In the genomic region with DNA sequence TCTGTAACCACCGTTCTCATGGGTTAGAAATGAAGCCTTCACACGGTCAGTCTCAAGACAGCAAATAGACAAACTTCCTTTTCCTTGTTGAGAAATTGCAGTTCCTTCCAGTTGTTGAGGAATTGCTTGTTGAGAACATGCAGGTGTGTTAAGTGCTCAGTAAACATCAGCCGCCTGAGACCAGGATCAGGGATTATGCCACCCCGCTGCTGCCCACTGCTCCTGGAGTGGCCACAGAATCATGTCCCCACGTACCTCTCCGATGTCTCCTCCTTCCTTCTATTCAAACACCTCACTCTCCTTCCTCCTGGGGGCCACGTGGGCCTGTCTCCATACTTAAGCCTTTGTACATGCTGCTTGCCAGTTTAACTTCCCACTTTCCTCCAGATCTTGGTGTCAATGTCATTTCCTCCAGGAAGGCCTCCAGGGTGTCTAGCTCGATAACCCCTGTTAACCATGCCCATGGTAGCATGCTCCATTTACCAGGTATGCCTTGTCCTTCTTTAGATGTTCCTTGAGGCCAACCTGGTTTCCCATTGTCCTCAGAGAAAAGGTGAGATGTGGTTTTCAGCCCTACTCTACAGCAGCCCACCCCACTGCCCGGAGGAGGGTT, we compare ENCODE assay signal across 35 cellular contexts. TPM values are rescaled to one million over a fixed set of nuclear protein-coding genes. Genes with fewer than 3 reads are reported as not detected.
DNase-seq lines count a peak whose midpoint lies in the region; ATAC-seq, FAIRE-seq and TF ChIP-seq lines count a peak whose summit lies in the region.
"Had no signal": no experiment of that assay in that cellular context is flagged by ENCODE, and none has a peak within 500 bp of the region (broad histone marks: within the 10 kb centered on the region; RNA-seq: fewer than 3 reads in every experiment).

No MANE protein-coding gene starts in this region.

- H2BK120ac ChIP-seq in neuronal stem cell (ENCODE audit: low read depth, low read length) = no peak overlapping the region

- H3K4me1 ChIP-seq in A549 = peaks cover 65% of the 10 kb centered on the region
- no peaks in the 10 kb centered on the region for H3K4me1 ChIP-seq in neuronal stem cell (ENCODE audit: control insufficient read depth in 2 of 2, insufficient read depth in 1 of 2, low read depth in 1 of 2, low read length in 2 of 2)
- H3K4me1 ChIP-seq: parathyroid adenoma had no signal

- no peak overlapping the region for H3K4ac ChIP-seq in neuronal stem cell (ENCODE audit: low read length)

- ATAC-seq in A549 (no peak), GM19035 (IDR thresholded peaks at IDR 0.05; ENCODE audit: unreplicated experiment) (no peak)
- ATAC-seq: GM23338, heart left ventricle, left ventricle myocardium superior had no signal

- no peak overlapping the region for H2AK5ac ChIP-seq in neuronal stem cell (ENCODE audit: low read depth, low read length)

- H4K91ac ChIP-seq in neuronal stem cell (ENCODE audit: low read depth, low read length, poor library complexity) = no peak overlapping the region

- H3K4me3 Mint-ChIP-seq in endothelial cell (ENCODE audit: unreplicated experiment) = no peak overlapping the region
- H3K4me3 Mint-ChIP-seq: activated naive CD8-positive, alpha-beta T cell treated with anti-CD3 and anti-CD28 coated beads, Interleukin-2, amount 10 ng/mL, durations not matched to agents 7 days and 5 days; B cell; GM23338; nephron had no signal

- CTCF ChIA-PET in A549 (lab: Yijun Ruan, JAX) = interaction anchor here (1.4 to 25.8 kb wide), 5 partner anchors 9 to 216 kb away, joined by 3 to 480 read pairs (median 5); no protein-coding TSS in a partner anchor

- H4K8ac ChIP-seq in neuronal stem cell (ENCODE audit: low read depth, low read length) = no peak overlapping the region

- H3K4me3 ChIP-seq in A549 (no peak overlapping the region), neuronal stem cell (ENCODE audit: low read length in 2 of 2) (no peak overlapping the region), H7 (ENCODE audit: insufficient read depth, low read depth, low read length) (no peak overlapping the region)
- H3K4me3 ChIP-seq: coronary artery, GM23338, heart left ventricle, right atrium auricular region, SJCRH30 had no signal

- POLR2A ChIA-PET in A549 (lab: Yijun Ruan, JAX) = interaction anchor here (2.6 kb wide), 1 partner anchor 154 kb away, joined by 16 read pairs; a partner anchor contains a TSS

- TF ChIP-seq RAD21 in A549 (conservative IDR thresholded peaks at IDR 0.05 in 1 of 2, IDR thresholded peaks at IDR 0.05 in 1 of 2) = no peak

- H2BK12ac ChIP-seq in neuronal stem cell (ENCODE audit: low read length) = no peak overlapping the region

- H3K27ac Mint-ChIP-seq in endothelial cell (ENCODE audit: unreplicated experiment) = peak overlapping the region; percentile 2
- H3K27ac Mint-ChIP-seq: activated naive CD8-positive, alpha-beta T cell treated with anti-CD3 and anti-CD28 coated beads, Interleukin-2, amount 10 ng/mL, durations not matched to agents 7 days and 5 days; B cell; GM23338; nephron had no signal

- no peak overlapping the region for H3K14ac ChIP-seq in neuronal stem cell (ENCODE audit: low read length)

- no peak for TF ChIP-seq EP300 in A549 (IDR thresholded peaks at IDR 0.05)

- H3K9me3 ChIP-seq in A549 = no peaks in the 10 kb centered on the region
- H3K9me3 ChIP-seq in neuronal stem cell (replicated peaks in 1 of 2; ENCODE audit: control insufficient read depth in 2 of 2, insufficient read depth in 1 of 2, low read depth in 1 of 2, low read length in 2 of 2) = no peaks in the 10 kb centered on the region
- H3K9me3 ChIP-seq: heart left ventricle, right atrium auricular region, SJCRH30 had no signal

- TF ChIP-seq POLR2A in A549 (IDR thresholded peaks at IDR 0.05; ENCODE audit: low read length) = no peak

- no peak for DNase-seq in A549 (ENCODE audit: low read depth in 1 of 2, low spot score in 1 of 2)
- DNase-seq in HTR-8/SVneo (ENCODE audit: insufficient read length, low spot score) = no peak
- DNase-seq in endothelial cell (ENCODE audit: low spot score) = no peak
- DNase-seq in neuronal stem cell (ENCODE audit: low spot score) = no peak
- no peak for DNase-seq in H7
- DNase-seq in activated CD8-positive, alpha-beta memory T cell treated with anti-CD3 and anti-CD28 coated beads for 24 hours = no peak
- DNase-seq in NCI-H2227 treated with DMSO at 0.1 percent for 48 hours (lab: John Stamatoyannopoulos, UW) = no peak
- DNase-seq: activated CD4-positive, alpha-beta T cell treated with anti-CD3 and anti-CD28 coated beads for 48 hours; activated gamma-delta T cell treated with Interleukin-2 at 50 U/mL for 16 hours; activated naive CD8-positive, alpha-beta T cell treated with anti-CD3 and anti-CD28 coated beads, Interleukin-2, amount 10 ng/mL, durations not matched to agents 7 days and 5 days; activated T-cell treated with anti-CD3 and anti-CD28 coated beads, Interleukin-2, amount 50 U/mL, for 48 hours; COR-L47; DMS79; effector memory CD4-positive, alpha-beta T cell; GDM1; heart left ventricle; islet precursor cell; KBM-7; left ventricle myocardium superior; NCI-H1092; NCI-H1694 treated with DMSO at 0.1 percent for 48 hours; NCI-H2171 treated with DMSO at 0.1 percent for 48 hours; NCI-H510A treated with DMSO at 0.1 percent for 48 hours; SJCRH30; small intestine; stimulated activated naive CD4-positive, alpha-beta T cell treated with Interleukin-2 at 50 U/mL for 16 hours had no signal

- no peaks in the 10 kb centered on the region for H3K79me1 ChIP-seq in neuronal stem cell (ENCODE audit: low read depth, low read length)

- WGBS in A549 (ENCODE audit: missing lambda C conversion rate) = 77% methylated on average over 9 of the region's 9 CpGs
- WGBS in neuronal stem cell (ENCODE audit: extremely low coverage in 2 of 2, insufficient read length in 2 of 2, insufficient replicate concordance in 1 of 2), 2 donors = no CpG with 5 or more reads among the region's 9 CpGs

- H3K27me3 ChIP-seq in neuronal stem cell (ENCODE audit: control insufficient read depth in 3 of 3, insufficient read depth in 3 of 3, low read depth in 1 of 3, low read length in 3 of 3) (no peaks in the 10 kb centered on the region), H7 (ENCODE audit: control insufficient read depth, insufficient read depth, low read length) (no peaks in the 10 kb centered on the region)
- H3K27me3 ChIP-seq: heart left ventricle, right atrium auricular region, SJCRH30 had no signal

- H3K27ac ChIP-seq in A549 (peak overlapping the region; percentile 98 to 100), neuronal stem cell (replicated peaks; ENCODE audit: low read length) (no peak overlapping the region)
- H3K27ac ChIP-seq: coronary artery, heart left ventricle, parathyroid adenoma, right atrium auricular region, SJCRH30 had no signal

- no peak overlapping the region for H3K18ac ChIP-seq in neuronal stem cell (ENCODE audit: low read length)

- H3K4me2 ChIP-seq in A549 (no peak overlapping the region), neuronal stem cell (ENCODE audit: insufficient read depth, low read length, poor library complexity, severe bottlenecking) (no peak overlapping the region)
- H3K4me2 ChIP-seq: GM23338 had no signal

- H2AFZ ChIP-seq in neuronal stem cell (ENCODE audit: low read length) = no peak overlapping the region
- H2AFZ ChIP-seq: GM23338, parathyroid adenoma had no signal

- H3K36me3 ChIP-seq in neuronal stem cell (replicated peaks in 1 of 2; ENCODE audit: control insufficient read depth in 2 of 2, insufficient read depth in 2 of 2, low read length in 2 of 2) = peaks cover 10 to 60% of the 10 kb centered on the region in 2 donors
- H3K36me3 ChIP-seq in H7 (replicated peaks; ENCODE audit: control insufficient read depth, insufficient read depth, low read length) = peaks cover 6% of the 10 kb centered on the region

- no peak overlapping the region for H2BK5ac ChIP-seq in neuronal stem cell (ENCODE audit: low read length)

- H2BK15ac ChIP-seq in neuronal stem cell (ENCODE audit: low read length) = no peak overlapping the region

- FAIRE-seq in A549 (lab: Jason Lieb, UNC) = no peak
- peak; percentile 4 for FAIRE-seq in HTR-8/SVneo (lab: Jason Lieb, UNC)
- FAIRE-seq: astrocyte, small intestine, urothelium cell line had no signal

- no peak overlapping the region for H3K23ac ChIP-seq in neuronal stem cell (ENCODE audit: low read depth, low read length, poor library complexity)

- H3K36me3 Mint-ChIP-seq in endothelial cell (ENCODE audit: low read depth, unreplicated experiment) = peaks cover 19% of the 10 kb centered on the region

- no peaks in the 10 kb centered on the region for H3K9me3 Mint-ChIP-seq in endothelial cell (ENCODE audit: unreplicated experiment)
- H3K9me3 Mint-ChIP-seq: activated naive CD8-positive, alpha-beta T cell treated with anti-CD3 and anti-CD28 coated beads, Interleukin-2, amount 10 ng/mL, durations not matched to agents 7 days and 5 days; GM23338; nephron had no signal

- TF ChIP-seq CTCF in A549 (IDR thresholded peaks at IDR 0.05) = no peak
- TF ChIP-seq CTCF in endothelial cell (IDR thresholded peaks at IDR 0.05; ENCODE audit: unreplicated experiment) = no peak

- H3K9ac ChIP-seq in neuronal stem cell (ENCODE audit: low read depth, low read length, poor library complexity) = peak overlapping the region; percentile 22
- H3K9ac ChIP-seq: parathyroid adenoma had no signal

- peaks cover 6% of the 10 kb centered on the region for H3K27me3 Mint-ChIP-seq in endothelial cell (ENCODE audit: unreplicated experiment)
- H3K27me3 Mint-ChIP-seq: activated naive CD8-positive, alpha-beta T cell treated with anti-CD3 and anti-CD28 coated beads, Interleukin-2, amount 10 ng/mL, durations not matched to agents 7 days and 5 days; B cell had no signal

- H3K4me1 Mint-ChIP-seq in endothelial cell (ENCODE audit: unreplicated experiment) = peaks cover 18% of the 10 kb centered on the region
- H3K4me1 Mint-ChIP-seq: activated naive CD8-positive, alpha-beta T cell treated with anti-CD3 and anti-CD28 coated beads, Interleukin-2, amount 10 ng/mL, durations not matched to agents 7 days and 5 days; B cell; GM23338 had no signal

RNA-seq across cellular contexts. Expression of a gene that starts 33.8 kb away (rescaled TPM):
- polyA plus RNA-seq in A549 (2011; rRNA removed) (109 and 157 TPM in 2 replicates), A549 (2017; fragmentation: RNase III; extraction: RNeasy Plus Mini Kit Qiagen cat#74134 plus additional on column Dnase treatment) (146 to 160 TPM (median 150 TPM) in 3 replicates)
- polyA plus RNA-seq in A549 (2012; cell fraction: cytosol; rRNA removed) = 170 and 222 TPM in 2 replicates
- 83.2 and 128 TPM in 2 replicates for polyA plus RNA-seq in A549 (2012; cell fraction: nucleus; rRNA removed)
- 62.0 and 65.1 TPM in 2 replicates for polyA minus RNA-seq in A549 (2011; rRNA and poly(A)+ RNA removed)
- 48.6 TPM for total RNA-seq in endothelial cell (ENCODE audit: unreplicated experiment)
- polyA plus RNA-seq in neuronal stem cell (2013, experiment 1 of 2) = 88.1 TPM
- polyA plus RNA-seq in neuronal stem cell (2013, experiment 2 of 2) = 87.5 TPM
- total RNA-seq in H7 (2014; rRNA removed; shearing (Covaris generic)) = 42.7 and 45.9 TPM in 2 replicates

RNA-seq across cellular contexts. Expression of a gene that starts 58.1 kb away (rescaled TPM):
- 297 and 389 TPM in 2 replicates for polyA plus RNA-seq in A549 (2011; rRNA removed)
- polyA plus RNA-seq in A549 (2012; cell fraction: cytosol; rRNA removed) = 250 and 288 TPM in 2 replicates
- 64.3 and 84.3 TPM in 2 replicates for polyA plus RNA-seq in A549 (2012; cell fraction: nucleus; rRNA removed)
- 323 to 344 TPM (median 328 TPM) in 3 replicates for polyA plus RNA-seq in A549 (2017; fragmentation: RNase III; extraction: RNeasy Plus Mini Kit Qiagen cat#74134 plus additional on column Dnase treatment)
- 107 and 112 TPM in 2 replicates for polyA minus RNA-seq in A549 (2011; rRNA and poly(A)+ RNA removed)
- total RNA-seq in endothelial cell (ENCODE audit: unreplicated experiment) = 147 TPM
- 82.7 TPM for polyA plus RNA-seq in neuronal stem cell (2013, experiment 1 of 2)
- polyA plus RNA-seq in neuronal stem cell (2013, experiment 2 of 2) = 83.3 TPM
- 73.0 and 113 TPM in 2 replicates for total RNA-seq in H7 (2014; rRNA removed; shearing (Covaris generic))
